Comparison of ENCODE assay signal across 29 cellular contexts in the genomic region with DNA sequence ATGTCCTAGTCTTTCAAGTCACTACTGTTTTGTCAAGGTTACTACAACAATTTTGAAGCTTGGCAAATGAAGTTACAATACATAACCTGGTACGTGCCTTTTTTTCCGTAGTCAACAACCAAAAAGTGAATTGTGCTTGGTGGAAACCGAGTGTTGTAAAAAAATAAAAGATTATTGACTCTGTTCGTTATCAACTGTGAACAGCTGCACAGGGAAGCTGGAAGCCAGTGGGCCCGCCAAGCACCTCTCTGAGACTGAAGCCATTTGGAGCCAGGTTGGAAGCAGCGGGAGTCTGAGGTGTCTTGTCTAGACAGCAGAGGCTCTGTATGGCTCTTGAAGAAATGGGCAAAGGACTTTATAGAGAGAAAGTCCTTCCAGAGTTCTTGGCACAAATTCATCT.
"Had no signal": no experiment of that assay in that cellular context is flagged by ENCODE, and none has a peak within 500 bp of the region (broad histone marks: within the 10 kb centered on the region; RNA-seq: fewer than 3 reads in every experiment).

No MANE protein-coding gene starts in this region.

- DNase-seq: naive B cell; naive thymus-derived CD8-positive, alpha-beta T cell; nephron progenitor cell; nucleus accumbens; pancreas; posterior cingulate gyrus; psoas muscle; right cardiac atrium; spleen; stimulated activated CD4-positive, alpha-beta T cell treated with anti-CD3 and anti-CD28 coated beads, Interleukin-12 subunit alpha, Interleukin-12 subunit beta, amount 100 ng/mL, for 4 hours; stimulated activated CD4-positive, alpha-beta T cell treated with anti-CD3 and anti-CD28 coated beads, Interleukin-1b, Interleukin-23, amount 100 ng/mL, for 48 hours; stimulated activated CD4-positive, alpha-beta T cell treated with anti-CD3 and anti-CD28 coated beads, Interleukin-4, amount 100 ng/mL, for 1 hour; stimulated activated CD4-positive, alpha-beta T cell treated with anti-CD3 and anti-CD28 coated beads, Interleukin-4, amount 100 ng/mL, for 4 hours; stimulated activated CD8-positive, alpha-beta memory T cell treated with anti-CD3 and anti-CD28 coated beads, Interleukin-4, amount 100 ng/mL, for 48 hours; stimulated activated naive CD4-positive, alpha-beta T cell; stimulated activated naive CD8-positive, alpha-beta T cell treated with anti-CD3 and anti-CD28 coated beads, Interleukin-15, amount 100 ng/mL, for 72 hours; stimulated activated naive CD8-positive, alpha-beta T cell treated with anti-CD3 and anti-CD28 coated beads, Interleukin-15, Interleukin-2, amounts not matched to agents 100 U/mL and 50 U/mL, for 24 hours; substantia nigra; testis; upper lobe of right lung; uterus had no signal

- H3K27ac ChIP-seq: neutrophil, pancreas, psoas muscle, skin epidermis, spleen, suprapubic skin, testis, tibial nerve, upper lobe of right lung, uterus had no signal

- H3K4me3 ChIP-seq: pancreas, psoas muscle, skin epidermis, smooth muscle cell, spleen, suprapubic skin, testis, tibial nerve, upper lobe of right lung, uterus had no signal

- H3K36me3 ChIP-seq: neutrophil, pancreas, spleen, suprapubic skin, tibial nerve, upper lobe of right lung, uterus had no signal

- H3K4me2 ChIP-seq: smooth muscle cell had no signal

- H3K9me3 ChIP-seq: neutrophil, pancreas, psoas muscle, spleen, testis, tibial nerve, upper lobe of right lung, uterus had no signal

- H3K4me1 ChIP-seq: pancreas, psoas muscle, spleen, suprapubic skin, testis, tibial nerve, upper lobe of right lung, uterus had no signal

- H3K27me3 ChIP-seq: neutrophil, pancreas, spleen, suprapubic skin, testis, tibial nerve, upper lobe of right lung, uterus had no signal

- ATAC-seq: naive thymus-derived CD8-positive, alpha-beta T cell; natural killer cell treated with Interleukin-12 subunit alpha and Interleukin-12 subunit beta and Interleukin-15 and Interleukin-18, amount 100 ng/mL, for 72 hours; pancreas; psoas muscle; right cardiac atrium; sciatic nerve; stimulated activated memory B cell treated with anti-CD40 and anti-IgM and Interleukin-4, amounts not matched to agents 10 μg/mL and 1 μg/mL and 100 μg/mL, for 72 hours; stimulated activated naive CD8-positive, alpha-beta T cell treated with anti-CD3 and anti-CD28 coated beads, Interleukin-15, amount 100 ng/mL, for 72 hours; stimulated activated naive CD8-positive, alpha-beta T cell treated with anti-CD3 and anti-CD28 coated beads, Interleukin-15, Interleukin-2, amounts not matched to agents 100 U/mL and 50 U/mL, for 24 hours; upper lobe of right lung had no signal
